ENCODE assay signal across 10 cellular contexts in genomic region chr2:203240491-203240890, GRCh38. TPM values are rescaled to one million over a fixed set of nuclear protein-coding genes. Genes with fewer than 3 reads are reported as not detected.
DNase-seq lines count a peak whose midpoint lies in the region; ATAC-seq and TF ChIP-seq lines count a peak whose summit lies in the region.
"Had no signal": no experiment of that assay in that cellular context is flagged by ENCODE, and none has a peak within 500 bp of the region (broad histone marks: within the 10 kb centered on the region; RNA-seq: fewer than 3 reads in every experiment).

No MANE protein-coding gene starts in this region.

- H3K9ac ChIP-seq in endodermal cell (ENCODE audit: extremely low read depth, low read length, poor library complexity, severe bottlenecking), result peak overlapping the region; percentile 26

- H3K4me1 ChIP-seq in PC-9 (replicated peaks; ENCODE audit: insufficient read depth) (peaks cover 5% of the 10 kb centered on the region; the same call in 1 of the 2 replicates), endodermal cell (ENCODE audit: control insufficient read depth, insufficient read depth, low read length) (peaks cover 5% of the 10 kb centered on the region), psoas muscle (peaks cover 16% of the 10 kb centered on the region)

- no peaks in the 10 kb centered on the region for H3K9me2 ChIP-seq in PC-9 (ENCODE audit: insufficient read depth)

- H3K27me3 Mint-ChIP-seq in endodermal cell (ENCODE audit: insufficient read depth), result no peaks in the 10 kb centered on the region

- no peaks in the 10 kb centered on the region for H3K9me3 Mint-ChIP-seq in endodermal cell

- intact Hi-C loops in PC-9 (cut with micrococcal nuclease; ENCODE audit: unreplicated experiment), result no loop called here
- intact Hi-C loops in psoas muscle (cut with DNase I), result no loop called here

- no peak overlapping the region for H3K27ac Mint-ChIP-seq in endodermal cell

- DNase-seq in SKM-1 treated with dmso at 0.1 percent for 144 hours (lab: John Stamatoyannopoulos, UW; ENCODE audit: unreplicated experiment) (peak; percentile 11), SKM-1 (lab: John Stamatoyannopoulos, UW; ENCODE audit: unreplicated experiment) (no peak), PC-9 (no peak), endodermal cell (no peak), psoas muscle (no peak), omental fat pad (ENCODE audit: low spot score) (no peak), NCI-H2171 treated with DMSO at 0.1 percent for 48 hours (lab: John Stamatoyannopoulos, UW) (no peak)
- DNase-seq: NCI-H748 treated with DMSO at 0.1 percent for 48 hours; stimulated activated CD4-positive, alpha-beta T cell treated with anti-CD3 and anti-CD28 coated beads, Interleukin-2, amount 100 ng/mL, for 48 hours had no signal

- CTCF ChIA-PET in PC-9 (lab: Charles Lee), result interaction anchor here (0.6 kb wide), 1 partner anchor 669 kb away, joined by 4 read pairs; no protein-coding TSS in a partner anchor

- H3K4me1 Mint-ChIP-seq in endodermal cell, result peaks cover 4% of the 10 kb centered on the region

- peak overlapping the region; percentile 81 for H3K4me3 Mint-ChIP-seq in endodermal cell

- H3K4me2 ChIP-seq in PC-9, result peak overlapping the region; percentile 76

- H3K27me3 ChIP-seq in PC-9 (ENCODE audit: insufficient read depth, low read depth) (no peaks in the 10 kb centered on the region), endodermal cell (ENCODE audit: control insufficient read depth, insufficient read depth, low read length, poor library complexity, severe bottlenecking) (no peaks in the 10 kb centered on the region), psoas muscle (ENCODE audit: insufficient read depth in 3 of 3, low read length in 2 of 3) (no peaks in the 10 kb centered on the region)

- BruUV-seq in PC-9 (replicated peaks; lab: Mats Ljungman, UMichigan), result no TSS peak

- peaks cover 9% of the 10 kb centered on the region; the same call in 1 of the 2 replicates for H3F3A ChIP-seq in PC-9 (ENCODE audit: insufficient read depth, low read depth)

- peaks cover 7% of the 10 kb centered on the region; the same call in 1 of the 2 replicates for H3K79me2 ChIP-seq in PC-9 (ENCODE audit: low read depth)

- peaks cover 34% of the 10 kb centered on the region for H3K36me3 Mint-ChIP-seq in endodermal cell (ENCODE audit: low read depth)

- no peak for ATAC-seq in psoas muscle
- no peak for ATAC-seq in GM19324 (IDR thresholded peaks at IDR 0.05; ENCODE audit: low FRiP score, unreplicated experiment)
- ATAC-seq in omental fat pad (ENCODE audit: low FRiP score), result no peak

- H4K20me1 ChIP-seq in PC-9 (ENCODE audit: insufficient read depth), result no peaks in the 10 kb centered on the region

- H3K9me3 ChIP-seq in PC-9 (ENCODE audit: insufficient read depth, low read depth) (no peaks in the 10 kb centered on the region), endodermal cell (ENCODE audit: control insufficient read depth, low read length) (peaks cover 5% of the 10 kb centered on the region), psoas muscle (no peaks in the 10 kb centered on the region)

- H3K27ac ChIP-seq in PC-9 (0 out of 2 replicates have a peak overlapping the region, but pooled peaks have one; percentile 82), endodermal cell (ENCODE audit: low read depth, low read length) (no peak overlapping the region), psoas muscle (peak overlapping the region; percentile 95)

- POLR2A ChIA-PET in PC-9 (lab: Charles Lee; ENCODE audit: unreplicated experiment), result no interaction called here

- H3K36me3 ChIP-seq in PC-9 (ENCODE audit: low read depth) (no peaks in the 10 kb centered on the region), endodermal cell (ENCODE audit: control insufficient read depth, insufficient read depth, low read length) (peaks cover 20% of the 10 kb centered on the region), psoas muscle (ENCODE audit: insufficient read depth in 1 of 2, low read depth in 1 of 2) (peaks cover 0 to 37% of the 10 kb centered on the region in 2 donors)

- 96 to 100% methylated on average over 5 of the region's 5 CpGs for WGBS in endodermal cell (ENCODE audit: insufficient coverage in 1 of 2, insufficient read length in 1 of 2), 2 experiments
- 64 to 82% (median 68%) methylated on average over 5 of the region's 5 CpGs for WGBS in psoas muscle, 3 donors

- H2AFZ ChIP-seq in PC-9, result no peak overlapping the region

- H3K4me3 ChIP-seq in PC-9 (peak overlapping the region; percentile 97; the same call in 1 of the 2 replicates), endodermal cell (ENCODE audit: low read length) (peak overlapping the region; percentile 95), psoas muscle (peak overlapping the region; percentile 79)

- TF ChIP-seq CTCF in PC-9 (conservative IDR thresholded peaks at IDR 0.05) (no peak), endodermal cell (conservative IDR thresholded peaks at IDR 0.05) (no peak), psoas muscle (IDR thresholded peaks at IDR 0.05) (no peak), omental fat pad (IDR thresholded peaks at IDR 0.05) (no peak)

RNA-seq across cellular contexts. Expression of gene CYP20A1, which starts 1.7 kb away (rescaled TPM):
- total RNA-seq in PC-9 (2021), result 6.8 and 6.9 TPM in 2 replicates
- total RNA-seq in endodermal cell, result 10 to 100 TPM; 22.9 to 27.8 TPM
- polyA plus RNA-seq in endodermal cell (2013, experiment 1 of 2), result 13.0 TPM
- 13.1 TPM for polyA plus RNA-seq in endodermal cell (2013, experiment 2 of 2)
- total RNA-seq in psoas muscle, result 10 to 100 TPM in 1 of 4 donors, 1 to 10 TPM in 3; 8.7 to 10.9 (median 9.5) TPM
- polyA plus RNA-seq in psoas muscle, result 10 to 100 TPM in 1 of 3 donors, 1 to 10 TPM in 2; 5.5 to 13.7 (median 6.5) TPM
- total RNA-seq in omental fat pad, result 10 to 100 TPM; 27.5 to 36.5 (median 31.9) TPM
